In genomic region chr14:78157855-78158436, GRCh38 we compare ENCODE assay signal across 13 cellular contexts. TPM values are rescaled to one million over a fixed set of nuclear protein-coding genes. Genes with fewer than 3 reads are reported as not detected.
DNase-seq lines count a peak whose midpoint lies in the region; ATAC-seq, FAIRE-seq and TF ChIP-seq lines count a peak whose summit lies in the region.
"Had no signal": no experiment of that assay in that cellular context is flagged by ENCODE, and none has a peak within 500 bp of the region (broad histone marks: within the 10 kb centered on the region; RNA-seq: fewer than 3 reads in every experiment).

No MANE protein-coding gene starts in this region.

- H3K79me2 ChIP-seq in Karpas-422 (ENCODE audit: low read length), result no peaks in the 10 kb centered on the region

- H3K9me3 ChIP-seq in Karpas-422 (ENCODE audit: low read length), result no peaks in the 10 kb centered on the region
- no peaks in the 10 kb centered on the region for H3K9me3 ChIP-seq in kidney (ENCODE audit: control insufficient read depth in 1 of 2, low read length in 2 of 2)
- H3K9me3 ChIP-seq: lower lobe of right lung, spleen had no signal

- H3K9ac ChIP-seq in Karpas-422 (ENCODE audit: low read length) (no peak overlapping the region), kidney (ENCODE audit: low read length in 2 of 2) (no peak overlapping the region)

- no peak for TF ChIP-seq CTCF in kidney (IDR thresholded peaks at IDR 0.05; ENCODE audit: borderline replicate concordance, extremely low read depth, insufficient read depth)

- H2AFZ ChIP-seq in Karpas-422 (ENCODE audit: low read length), result no peak overlapping the region

- intact Hi-C loops in kidney (cut with DNase I), result no loop called here

- no peak overlapping the region for H3K27ac ChIP-seq in Karpas-422 (ENCODE audit: low read length)
- H3K27ac ChIP-seq in kidney (ENCODE audit: low read depth in 2 of 2, low read length in 2 of 2), result no peak overlapping the region
- H3K27ac ChIP-seq: lower lobe of right lung, spleen had no signal

- no peak overlapping the region for H3K4me2 ChIP-seq in Karpas-422 (ENCODE audit: low read depth, low read length, poor library complexity, severe bottlenecking)

- peak; percentile 18 for DNase-seq in GDM1 (lab: John Stamatoyannopoulos, UW)
- DNase-seq in Karpas-422, result peak; percentile 54
- peak; percentile 79 for DNase-seq in astrocyte of the hippocampus (ENCODE audit: low read depth, low spot score)
- DNase-seq in lung microvascular endothelial cell (ENCODE audit: low read depth in 2 of 2), result peak; percentile 5 to 44
- no peak for DNase-seq in NCI-H146 treated with DMSO at 0.1 percent for 48 hours (lab: John Stamatoyannopoulos, UW; ENCODE audit: unreplicated experiment)
- no peak for DNase-seq in kidney
- DNase-seq in putamen (ENCODE audit: low spot score), result no peak
- DNase-seq: activated T-cell treated with anti-CD3 and anti-CD28 coated beads, Interleukin-2, amount 50 U/mL, for 72 hours; GF-D8; lower lobe of right lung; spleen had no signal

- H3K9me2 ChIP-seq in Karpas-422 (replicated peaks; ENCODE audit: insufficient read depth, low read length), result no peaks in the 10 kb centered on the region

- no peak for ATAC-seq in HG03280 (IDR thresholded peaks at IDR 0.05; ENCODE audit: unreplicated experiment)
- ATAC-seq: activated T-cell treated with anti-CD3 and anti-CD28 coated beads, Interleukin-2, amount 50 U/mL, for 72 hours; lower lobe of right lung had no signal

- FAIRE-seq in kidney (lab: Jason Lieb, UNC), result no peak
- FAIRE-seq: endometrium had no signal

- H3K27me3 ChIP-seq in Karpas-422 (ENCODE audit: low read length), result no peaks in the 10 kb centered on the region

- H3K36me3 ChIP-seq in Karpas-422 (ENCODE audit: insufficient read depth, low read length) (no peaks in the 10 kb centered on the region), kidney (ENCODE audit: control insufficient read depth in 1 of 2, insufficient read depth in 2 of 2, low read length in 2 of 2) (no peaks in the 10 kb centered on the region)
- H3K36me3 ChIP-seq: lower lobe of right lung, spleen had no signal

- peaks cover 7% of the 10 kb centered on the region for H4K20me1 ChIP-seq in Karpas-422 (ENCODE audit: insufficient read depth, low read depth, low read length)

- H3K4me3 ChIP-seq in Karpas-422 (ENCODE audit: low read length) (no peak overlapping the region), kidney (ENCODE audit: low read length in 2 of 2) (no peak overlapping the region)
- H3K4me3 ChIP-seq: lower lobe of right lung, spleen had no signal

- H3K4me1 ChIP-seq in Karpas-422 (ENCODE audit: low read length) (no peaks in the 10 kb centered on the region), kidney (ENCODE audit: control insufficient read depth in 1 of 2, insufficient read depth in 1 of 2, low read depth in 1 of 2, low read length in 2 of 2) (no peaks in the 10 kb centered on the region)
- H3K4me1 ChIP-seq: lower lobe of right lung, spleen had no signal

RNA-seq across cellular contexts. Expression of gene NRXN3, which starts 12.2 kb away (rescaled TPM):
- not detected in 2 replicates for total RNA-seq in Karpas-422 (2014; rRNA removed; shearing (Covaris generic); ENCODE audit: low replicate concordance)
- total RNA-seq in lung microvascular endothelial cell, result under 0.01 TPM in 1 of 2 replicates, not detected in the other
- total RNA-seq in kidney, result 2.4 TPM
- polyA plus RNA-seq in kidney (ENCODE audit: insufficient read depth, low read depth, low replicate concordance), result 1.5 TPM
- total RNA-seq: activated T-cell treated with anti-CD3 and anti-CD28 coated beads, Interleukin-2, amount 50 U/mL, for 72 hours had no signal

Comparison
In these comparisons a context has a peak if more than half of its experiments do, and no peak if none do; other contexts are left out.
1. DNase-seq: peak in GDM1 (single experiment), Karpas-422 (single experiment), astrocyte of the hippocampus (single experiment) and lung microvascular endothelial cell (2 of 2); none in NCI-H146 treated with DMSO at 0.1 percent for 48 hours (single experiment), kidney (single experiment) and putamen (single experiment).